27 cellular contexts compared by ENCODE assay signal in the genomic region with DNA sequence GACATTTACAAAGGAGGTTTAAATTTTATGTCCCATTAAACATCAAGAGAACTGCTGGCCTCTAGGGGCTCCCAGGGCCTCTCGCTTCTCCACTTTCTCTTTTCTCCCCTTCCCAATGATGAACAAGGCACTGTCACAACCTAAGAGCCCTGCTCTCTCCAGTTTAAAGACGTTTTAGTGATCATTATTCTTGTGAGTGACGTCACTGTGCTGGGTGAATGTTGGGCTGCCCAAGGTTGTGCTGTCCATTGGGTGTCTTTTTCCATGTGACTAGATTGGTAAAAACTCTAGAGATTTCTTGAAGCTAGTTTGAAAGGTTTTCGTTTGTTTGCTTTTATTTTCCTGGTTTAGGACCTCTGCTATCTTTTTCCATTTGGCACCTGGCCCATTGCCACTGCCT.
"Had no signal": no experiment of that assay in that cellular context is flagged by ENCODE, and none has a peak within 500 bp of the region (broad histone marks: within the 10 kb centered on the region; RNA-seq: fewer than 3 reads in every experiment).

No MANE protein-coding gene starts in this region.

- H3K4me2 ChIP-seq: hepatocyte, neural progenitor cell had no signal

- H3K9me3 Mint-ChIP-seq: stimulated activated naive CD8-positive, alpha-beta T cell treated with anti-CD3 and anti-CD28 coated beads, Interleukin-15, Interleukin-2, amounts not matched to agents 100 ng/mL and 50 ng/mL, for 24 hours had no signal

- H3K27ac ChIP-seq: hepatocyte, left lung, lower lobe of right lung, neural progenitor cell, ovary, sigmoid colon, spleen, suprapubic skin, thoracic aorta, tibial artery, upper lobe of right lung had no signal

- H3K27me3 Mint-ChIP-seq: naive B cell; progenitor cell of endocrine pancreas; stimulated activated naive CD8-positive, alpha-beta T cell treated with anti-CD3 and anti-CD28 coated beads, Interleukin-15, Interleukin-2, amounts not matched to agents 100 ng/mL and 50 ng/mL, for 24 hours had no signal

- H3K9ac ChIP-seq: neural progenitor cell had no signal

- H3K79me2 ChIP-seq: hepatocyte had no signal

- DNase-seq: kidney glomerular epithelial cell; left cardiac atrium; left lung; lower lobe of right lung; mammary epithelial cell; mesenchymal stem cell; naive B cell; natural killer cell; nephron progenitor cell; ovary; right cardiac atrium; sigmoid colon; small intestine; spleen; stimulated activated CD4-positive, alpha-beta T cell treated with anti-CD3 and anti-CD28 coated beads, Interleukin-4, amount 100 ng/mL, for 24 hours; stimulated activated naive CD4-positive, alpha-beta T cell; tibial artery; trophoblast cell; upper lobe of right lung had no signal

- H2AFZ ChIP-seq: hepatocyte, neural progenitor cell had no signal

- H3K9me3 ChIP-seq: lower lobe of right lung, ovary, sigmoid colon, suprapubic skin, thoracic aorta, tibial artery, upper lobe of right lung had no signal

- H3K36me3 ChIP-seq: left lung, lower lobe of right lung, neural progenitor cell, ovary, sigmoid colon, spleen, suprapubic skin, thoracic aorta, tibial artery, upper lobe of right lung had no signal

- H3K4me3 Mint-ChIP-seq: mesothelial cell of epicardium; naive B cell; natural killer cell; nephron progenitor cell; neural progenitor cell; stimulated activated effector memory CD8-positive, alpha-beta T cell treated with anti-CD3 and anti-CD28 coated beads, Interleukin-12 subunit alpha, Interleukin-12 subunit beta, amount 100 ng/mL, for 72 hours; stimulated activated naive CD8-positive, alpha-beta T cell treated with anti-CD3 and anti-CD28 coated beads, Interleukin-15, Interleukin-2, amounts not matched to agents 100 ng/mL and 50 ng/mL, for 24 hours had no signal

- H3K4me1 ChIP-seq: left lung, lower lobe of right lung, neural progenitor cell, sigmoid colon, spleen, suprapubic skin, tibial artery, upper lobe of right lung had no signal

- H3K27ac Mint-ChIP-seq: mesothelial cell of epicardium; natural killer cell; nephron progenitor cell; neural progenitor cell; progenitor cell of endocrine pancreas; stimulated activated effector memory CD8-positive, alpha-beta T cell treated with anti-CD3 and anti-CD28 coated beads, Interleukin-12 subunit alpha, Interleukin-12 subunit beta, amount 100 ng/mL, for 72 hours; stimulated activated naive CD8-positive, alpha-beta T cell treated with anti-CD3 and anti-CD28 coated beads, Interleukin-15, Interleukin-2, amounts not matched to agents 100 ng/mL and 50 ng/mL, for 24 hours had no signal

- ATAC-seq: left cardiac atrium; left lung; lower lobe of right lung; natural killer cell; right cardiac atrium; stimulated activated effector memory CD8-positive, alpha-beta T cell treated with anti-CD3 and anti-CD28 coated beads, Interleukin-12 subunit alpha, Interleukin-12 subunit beta, amount 100 ng/mL, for 72 hours; upper lobe of right lung had no signal

- H3K27me3 ChIP-seq: hepatocyte, left lung, neural progenitor cell, ovary, sigmoid colon, spleen, suprapubic skin, tibial artery, upper lobe of right lung had no signal

- H3K4me3 ChIP-seq: hepatocyte, left lung, lower lobe of right lung, neural progenitor cell, ovary, sigmoid colon, spleen, suprapubic skin, thoracic aorta, tibial artery, upper lobe of right lung had no signal

- H3K36me3 Mint-ChIP-seq: natural killer cell; stimulated activated effector memory CD8-positive, alpha-beta T cell treated with anti-CD3 and anti-CD28 coated beads, Interleukin-12 subunit alpha, Interleukin-12 subunit beta, amount 100 ng/mL, for 72 hours had no signal

- H3K4me1 Mint-ChIP-seq: mesothelial cell of epicardium; naive B cell; natural killer cell; neural progenitor cell; stimulated activated effector memory CD8-positive, alpha-beta T cell treated with anti-CD3 and anti-CD28 coated beads, Interleukin-12 subunit alpha, Interleukin-12 subunit beta, amount 100 ng/mL, for 72 hours had no signal
